21 cellular contexts compared by ENCODE assay signal in the genomic region with DNA sequence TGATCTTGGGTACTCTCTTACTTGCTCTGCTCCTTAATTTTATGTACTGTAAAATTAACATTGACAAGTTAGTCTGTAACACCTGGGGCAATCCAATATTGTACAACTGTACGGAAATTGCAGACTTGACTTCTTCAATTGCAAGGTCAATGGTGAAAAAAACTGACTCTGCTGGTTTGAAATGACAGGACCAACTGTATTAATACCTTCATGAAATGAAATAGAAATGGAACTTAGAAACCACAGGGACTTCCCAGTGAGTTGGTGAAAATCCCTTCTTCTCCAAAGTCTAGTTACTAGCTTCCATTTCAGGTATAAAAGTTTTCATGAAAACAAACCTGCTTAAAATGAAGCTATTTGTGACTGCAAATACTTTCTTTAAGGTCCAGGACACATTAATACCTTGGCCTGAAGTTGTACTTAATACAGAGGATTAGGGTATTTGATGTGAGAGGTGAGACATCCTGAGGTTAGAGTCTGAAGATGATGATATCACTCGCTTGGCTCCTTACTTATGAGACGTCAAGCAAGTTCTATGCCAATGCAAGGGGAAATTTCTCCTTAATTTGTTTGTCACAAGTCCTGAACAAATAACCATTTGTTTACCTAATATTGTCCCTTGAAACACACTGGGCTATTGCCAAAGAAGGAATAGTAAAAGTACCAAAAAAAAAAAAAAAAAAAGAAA.
DNase-seq lines count a peak whose midpoint lies in the region; ATAC-seq and TF ChIP-seq lines count a peak whose summit lies in the region.
"Had no signal": no experiment of that assay in that cellular context is flagged by ENCODE, and none has a peak within 500 bp of the region (broad histone marks: within the 10 kb centered on the region; RNA-seq: fewer than 3 reads in every experiment).

No MANE protein-coding gene starts in this region.

- H3K9me3 ChIP-seq in Peyer's patch (no peaks in the 10 kb centered on the region), upper lobe of right lung (no peaks in the 10 kb centered on the region)
- H3K9me3 ChIP-seq: body of pancreas, colonic mucosa, neutrophil, spleen had no signal

- H3K4me3 ChIP-seq in LNCaP clone FGC (ENCODE audit: low read depth, low read length) = no peak overlapping the region
- no peak overlapping the region for H3K4me3 ChIP-seq in Peyer's patch
- no peak overlapping the region for H3K4me3 ChIP-seq in upper lobe of right lung
- H3K4me3 ChIP-seq: body of pancreas, colonic mucosa, MG63, spleen had no signal

- H3K36me3 ChIP-seq in Peyer's patch (no peaks in the 10 kb centered on the region), upper lobe of right lung (no peaks in the 10 kb centered on the region)
- H3K36me3 ChIP-seq: colonic mucosa, MG63, neutrophil, spleen had no signal

- H3K27ac ChIP-seq in Peyer's patch (no peak overlapping the region), upper lobe of right lung (no peak overlapping the region)
- H3K27ac ChIP-seq: body of pancreas, colonic mucosa, neutrophil, spleen had no signal

- no peaks in the 10 kb centered on the region for H3K4me1 ChIP-seq in Peyer's patch
- H3K4me1 ChIP-seq in upper lobe of right lung = no peaks in the 10 kb centered on the region
- H3K4me1 ChIP-seq: body of pancreas, colonic mucosa, spleen had no signal

- TF ChIP-seq CTCF in GM10266 (IDR thresholded peaks at IDR 0.05; ENCODE audit: control insufficient read depth, insufficient read depth, low read depth, missing control alignments) (no peak), LNCaP clone FGC (IDR thresholded peaks at IDR 0.05; ENCODE audit: control insufficient read depth, extremely low read depth, insufficient read depth) (no peak), Peyer's patch (IDR thresholded peaks at IDR 0.05) (no peak), upper lobe of right lung (IDR thresholded peaks at IDR 0.05) (no peak)

- ATAC-seq in GM18520 (IDR thresholded peaks at IDR 0.05; ENCODE audit: unreplicated experiment) = peak; percentile 62
- peak; percentile 52 for ATAC-seq in GM21786 (IDR thresholded peaks at IDR 0.05; ENCODE audit: unreplicated experiment)
- ATAC-seq in upper lobe of right lung = no peak
- no peak for ATAC-seq in HG03135 (IDR thresholded peaks at IDR 0.05; ENCODE audit: unreplicated experiment)
- ATAC-seq in HG02571 (IDR thresholded peaks at IDR 0.05; ENCODE audit: unreplicated experiment) = no peak
- ATAC-seq: body of pancreas, left ventricle myocardium superior had no signal

- TF ChIP-seq POLR2A in Peyer's patch (IDR thresholded peaks at IDR 0.05) = no peak

- peak; percentile 28 for DNase-seq in GM10266 (ENCODE audit: extremely low spot score)
- DNase-seq in LNCaP clone FGC (ENCODE audit: low read depth) = peak; percentile 59
- DNase-seq in Peyer's patch = no peak
- DNase-seq in upper lobe of right lung = no peak
- DNase-seq: activated T-cell treated with anti-CD3 and anti-CD28 coated beads, Interleukin-2, amount 50 U/mL, for 1 hour; body of pancreas; colonic mucosa; DMS 273 treated with DMSO at 0.1 percent for 48 hours; endodermal cell; head of caudate nucleus; left ventricle myocardium superior; MG63; NCI-H146; NCI-H748 treated with DMSO at 0.1 percent for 48 hours; SIG-M5; spleen had no signal

- intact Hi-C loops in upper lobe of right lung (cut with DNase I) = no loop called here

- H3K27me3 ChIP-seq in Peyer's patch (no peaks in the 10 kb centered on the region), upper lobe of right lung (no peaks in the 10 kb centered on the region)
- H3K27me3 ChIP-seq: body of pancreas, colonic mucosa, MG63, neutrophil, spleen had no signal

Comparison
In these comparisons a context has a peak if more than half of its experiments do, and no peak if none do; other contexts are left out.
1. DNase-seq: peak in GM10266 (single experiment) and LNCaP clone FGC (single experiment); none in Peyer's patch (0 of 3) and upper lobe of right lung (single experiment).
2. ATAC-seq: peak in GM18520 (single experiment) and GM21786 (single experiment); none in upper lobe of right lung (single experiment), HG03135 (single experiment) and HG02571 (single experiment).